ENCODE assay signal across 19 cellular contexts in the genomic region with DNA sequence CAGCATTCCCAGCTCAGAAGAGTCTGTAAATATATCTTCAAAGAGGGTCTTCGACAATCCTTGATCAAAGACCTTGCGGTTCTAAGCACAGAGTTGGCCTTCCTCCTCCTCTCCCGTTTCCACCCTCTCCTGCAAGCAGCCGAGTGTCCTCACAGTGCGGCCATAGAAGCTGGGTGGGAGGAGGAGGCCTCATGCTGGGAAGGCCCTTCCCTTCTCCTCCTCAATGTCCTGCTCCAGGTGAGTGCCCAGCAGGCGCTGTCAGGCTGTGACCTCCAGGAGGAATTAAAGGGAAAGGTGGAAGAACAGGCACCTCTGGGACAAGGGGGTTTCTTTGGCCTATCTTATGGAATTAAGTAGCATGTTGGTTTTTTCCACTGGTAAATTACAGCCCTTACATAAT.
DNase-seq lines count a peak whose midpoint lies in the region; ATAC-seq and TF ChIP-seq lines count a peak whose summit lies in the region.
"Had no signal": no experiment of that assay in that cellular context is flagged by ENCODE, and none has a peak within 500 bp of the region (broad histone marks: within the 10 kb centered on the region; RNA-seq: fewer than 3 reads in every experiment).

No MANE protein-coding gene starts in this region.

- H2BK12ac ChIP-seq in neuronal stem cell (ENCODE audit: low read length) = no peak overlapping the region

- H3K36me3 Mint-ChIP-seq in activated T-cell treated with anti-CD3 and anti-CD28 coated beads, Interleukin-2, amount 50 U/mL, for 72 hours (ENCODE audit: insufficient read depth in 2 of 2) = peaks cover 0 to 1% of the 10 kb centered on the region in 2 donors
- H3K36me3 Mint-ChIP-seq in activated T-helper 17 cell treated with anti-CD3 and anti-CD28 coated beads, Interleukin-2, amount 50 U/mL, for 72 hours (ENCODE audit: low read depth) = no peaks in the 10 kb centered on the region
- H3K36me3 Mint-ChIP-seq: CD14-positive monocyte; CD8-positive, alpha-beta memory T cell had no signal

- H3K4me1 ChIP-seq in IMR-90 (ENCODE audit: control insufficient read depth, insufficient read depth, low read length) (no peaks in the 10 kb centered on the region), neuronal stem cell (ENCODE audit: control insufficient read depth in 2 of 2, insufficient read depth in 1 of 2, low read depth in 1 of 2, low read length in 2 of 2) (peaks cover 0 to 2% of the 10 kb centered on the region in 2 donors)
- H3K4me1 ChIP-seq: BLaER1 had no signal

- no peaks in the 10 kb centered on the region for H4K20me1 ChIP-seq in IMR-90 (ENCODE audit: insufficient read depth, low read length)
- H4K20me1 ChIP-seq: BLaER1 had no signal

- in situ Hi-C loops in IMR-90 (cut with MboI; ENCODE audit: low sequenced_read_pairs) = no loop called here

- TF ChIP-seq CTCF in IMR-90 (conservative IDR thresholded peaks at IDR 0.05; ENCODE audit: low read depth, low read length) = no peak

- DNase-seq in NCI-H1092 treated with DMSO at 0.1 percent for 48 hours (lab: John Stamatoyannopoulos, UW) (peak; percentile 38), NCI-H1092 (lab: John Stamatoyannopoulos, UW) (no peak), IMR-90 (no peak), iPS-NIHi7 (ENCODE audit: extremely low spot score) (peak; percentile 19), neuronal stem cell (ENCODE audit: low spot score) (no peak), UCSD-AML1 (lab: John Stamatoyannopoulos, UW; ENCODE audit: unreplicated experiment) (no peak)
- no peak for DNase-seq in activated T-cell treated with anti-CD3 and anti-CD28 coated beads, Interleukin-2, amount 50 U/mL, for 72 hours
- DNase-seq: CD4-positive, alpha-beta T cell; CD8-positive, alpha-beta memory T cell; DMS 273 treated with DMSO at 0.1 percent for 48 hours; DMS79 treated with DMSO at 0.1 percent for 48 hours; GF-D8; H9 had no signal

- H3K4me1 Mint-ChIP-seq in activated T-cell treated with anti-CD3 and anti-CD28 coated beads, Interleukin-2, amount 50 U/mL, for 72 hours (ENCODE audit: low read depth) = no peaks in the 10 kb centered on the region
- H3K4me1 Mint-ChIP-seq in activated T-helper 17 cell treated with anti-CD3 and anti-CD28 coated beads, Interleukin-2, amount 50 U/mL, for 72 hours = no peaks in the 10 kb centered on the region
- H3K4me1 Mint-ChIP-seq: B cell; CD14-positive monocyte; CD8-positive, alpha-beta memory T cell had no signal

- no TSS peak for BruUV-seq in IMR-90 (replicated peaks; lab: Mats Ljungman, UMichigan)

- H3K4ac ChIP-seq in IMR-90 (ENCODE audit: low read depth, low read length) (no peak overlapping the region), neuronal stem cell (ENCODE audit: low read length) (no peak overlapping the region)

- no peak overlapping the region for H2BK20ac ChIP-seq in IMR-90 (ENCODE audit: low read depth, low read length)

- CTCF ChIA-PET in IMR-90 (lab: Yijun Ruan, JAX) = no interaction called here

- H3K9me1 ChIP-seq in IMR-90 (ENCODE audit: insufficient read depth, low read length) = 0 out of 2 replicates have a peak, but pooled peaks cover 3% of the 10 kb centered on the region

- H3K4me3 Mint-ChIP-seq in activated T-cell treated with anti-CD3 and anti-CD28 coated beads, Interleukin-2, amount 50 U/mL, for 72 hours = no peak overlapping the region
- no peak overlapping the region for H3K4me3 Mint-ChIP-seq in activated T-helper 17 cell treated with anti-CD3 and anti-CD28 coated beads, Interleukin-2, amount 50 U/mL, for 72 hours
- H3K4me3 Mint-ChIP-seq: B cell; CD14-positive monocyte; CD4-positive, alpha-beta T cell; CD8-positive, alpha-beta memory T cell; H9 had no signal

- no peak overlapping the region for H2AK9ac ChIP-seq in IMR-90 (replicated peaks; ENCODE audit: low read depth, low read length, poor library complexity)

- H3K27ac ChIP-seq in IMR-90 (ENCODE audit: insufficient read depth, low read length) = no peak overlapping the region
- H3K27ac ChIP-seq in neuronal stem cell (replicated peaks; ENCODE audit: low read length) = no peak overlapping the region
- H3K27ac ChIP-seq: 22Rv1, BLaER1 had no signal

- peaks cover 1% of the 10 kb centered on the region in 2 donors for H3K9me3 Mint-ChIP-seq in activated T-cell treated with anti-CD3 and anti-CD28 coated beads, Interleukin-2, amount 50 U/mL, for 72 hours
- no peaks in the 10 kb centered on the region for H3K9me3 Mint-ChIP-seq in activated T-helper 17 cell treated with anti-CD3 and anti-CD28 coated beads, Interleukin-2, amount 50 U/mL, for 72 hours
- H3K9me3 Mint-ChIP-seq: CD4-positive, alpha-beta T cell; H9 had no signal

- dilution Hi-C loops in IMR-90 (cut with HindIII; ENCODE audit: low sequenced_read_pairs, unreplicated experiment) = no loop called here

- no peak overlapping the region for H4K5ac ChIP-seq in IMR-90 (ENCODE audit: low read depth, low read length)

- no peak for TF ChIP-seq RAD21 in IMR-90 (IDR thresholded peaks at IDR 0.05; ENCODE audit: low read length)

- peak overlapping the region; percentile 16; the same call in 1 of the 2 replicates for H2AK5ac ChIP-seq in IMR-90 (ENCODE audit: low read depth, low read length)
- no peak overlapping the region for H2AK5ac ChIP-seq in neuronal stem cell (ENCODE audit: low read depth, low read length)

- no peaks in the 10 kb centered on the region for H3K36me3 ChIP-seq in IMR-90 (ENCODE audit: control insufficient read depth, insufficient read depth, low read length)
- H3K36me3 ChIP-seq in neuronal stem cell (replicated peaks in 1 of 2; ENCODE audit: control insufficient read depth in 2 of 2, insufficient read depth in 2 of 2, low read length in 2 of 2) = no peaks in the 10 kb centered on the region
- H3K36me3 ChIP-seq: BLaER1 had no signal

- H2BK5ac ChIP-seq in IMR-90 (ENCODE audit: low read depth, low read length, poor library complexity, severe bottlenecking) (no peak overlapping the region), neuronal stem cell (ENCODE audit: low read length) (no peak overlapping the region)

- no peak overlapping the region for H3K9ac ChIP-seq in IMR-90 (ENCODE audit: low read depth, low read length)
- H3K9ac ChIP-seq in neuronal stem cell (ENCODE audit: low read depth, low read length, poor library complexity) = no peak overlapping the region
- H3K9ac ChIP-seq: BLaER1 had no signal

- H3K27me3 ChIP-seq in IMR-90 (ENCODE audit: control insufficient read depth, insufficient read depth, low read length) (no peaks in the 10 kb centered on the region), neuronal stem cell (ENCODE audit: control insufficient read depth in 3 of 3, insufficient read depth in 3 of 3, low read depth in 1 of 3, low read length in 3 of 3) (no peaks in the 10 kb centered on the region)
- H3K27me3 ChIP-seq: BLaER1 had no signal

- no peaks in the 10 kb centered on the region for H3K27me3 Mint-ChIP-seq in activated T-cell treated with anti-CD3 and anti-CD28 coated beads, Interleukin-2, amount 50 U/mL, for 72 hours (ENCODE audit: low read depth)
- H3K27me3 Mint-ChIP-seq in activated T-helper 17 cell treated with anti-CD3 and anti-CD28 coated beads, Interleukin-2, amount 50 U/mL, for 72 hours = no peaks in the 10 kb centered on the region
- H3K27me3 Mint-ChIP-seq: B cell; CD4-positive, alpha-beta T cell; CD8-positive, alpha-beta memory T cell had no signal

- POLR2A ChIA-PET in IMR-90 (lab: Charles Lee; ENCODE audit: unreplicated experiment) = no interaction called here

- H3K27ac Mint-ChIP-seq in activated T-cell treated with anti-CD3 and anti-CD28 coated beads, Interleukin-2, amount 50 U/mL, for 72 hours = no peak overlapping the region
- H3K27ac Mint-ChIP-seq in activated T-helper 17 cell treated with anti-CD3 and anti-CD28 coated beads, Interleukin-2, amount 50 U/mL, for 72 hours = no peak overlapping the region
- H3K27ac Mint-ChIP-seq: B cell; CD14-positive monocyte; CD4-positive, alpha-beta T cell; CD8-positive, alpha-beta memory T cell had no signal

- intact Hi-C loops in IMR-90 (cut with micrococcal nuclease) = no loop called here

- H2BK120ac ChIP-seq in IMR-90 (ENCODE audit: low read depth, low read length) = no peak overlapping the region
- H2BK120ac ChIP-seq in neuronal stem cell (ENCODE audit: low read depth, low read length) = no peak overlapping the region

- no peak overlapping the region for H3K4me3 ChIP-seq in IMR-90 (ENCODE audit: insufficient read depth, low read depth, low read length)
- no peak overlapping the region for H3K4me3 ChIP-seq in neuronal stem cell (ENCODE audit: low read length in 2 of 2)
- H3K4me3 ChIP-seq: BLaER1 had no signal

- no CpG with 5 or more reads among the region's 6 CpGs for WGBS in IMR-90 (ENCODE audit: extremely low coverage in 2 of 2, insufficient read length in 1 of 2), 2 experiments
- WGBS in neuronal stem cell (ENCODE audit: extremely low coverage in 2 of 2, insufficient read length in 2 of 2, insufficient replicate concordance in 1 of 2), 2 donors = no CpG with 5 or more reads among the region's 6 CpGs

- H4K91ac ChIP-seq in IMR-90 (ENCODE audit: insufficient read depth, low read depth, low read length) (no peak overlapping the region), neuronal stem cell (ENCODE audit: low read depth, low read length, poor library complexity) (no peak overlapping the region)

- no peak for TF ChIP-seq POLR2A in IMR-90 (IDR thresholded peaks at IDR 0.05; ENCODE audit: low read depth, low read length)

- H3K14ac ChIP-seq in IMR-90 (replicated peaks; ENCODE audit: low read depth, low read length) (no peak overlapping the region), neuronal stem cell (ENCODE audit: low read length) (no peak overlapping the region)

- H3K23ac ChIP-seq in IMR-90 (ENCODE audit: low read depth, low read length) (no peak overlapping the region), neuronal stem cell (ENCODE audit: low read depth, low read length, poor library complexity) (no peak overlapping the region)

- H2AFZ ChIP-seq in IMR-90 (replicated peaks; ENCODE audit: low read length, poor library complexity) = peak overlapping the region; percentile 35
- H2AFZ ChIP-seq in neuronal stem cell (ENCODE audit: low read length) = no peak overlapping the region

- no peak overlapping the region for H4K8ac ChIP-seq in IMR-90 (ENCODE audit: low read depth in 2 of 2, low read length in 2 of 2)
- H4K8ac ChIP-seq in neuronal stem cell (ENCODE audit: low read depth, low read length) = no peak overlapping the region

- no peak for ATAC-seq in IMR-90 (ENCODE audit: low read depth)
- ATAC-seq in activated T-cell treated with anti-CD3 and anti-CD28 coated beads, Interleukin-2, amount 50 U/mL, for 72 hours (replicated peaks in 1 of 2) = no peak
- no peak for ATAC-seq in activated T-helper 17 cell treated with anti-CD3 and anti-CD28 coated beads, Interleukin-2, amount 50 U/mL, for 72 hours (replicated peaks)
- ATAC-seq: HCT116 had no signal

- H3K56ac ChIP-seq in IMR-90 (ENCODE audit: extremely low read depth, insufficient read depth, low read length) = no peak overlapping the region; the same call in 1 of the 2 replicates

- H3K9me3 ChIP-seq in IMR-90 (ENCODE audit: control insufficient read depth, insufficient read depth, low read length) (no peaks in the 10 kb centered on the region), neuronal stem cell (replicated peaks in 1 of 2; ENCODE audit: control insufficient read depth in 2 of 2, insufficient read depth in 1 of 2, low read depth in 1 of 2, low read length in 2 of 2) (no peaks in the 10 kb centered on the region)
- H3K9me3 ChIP-seq: BLaER1 had no signal

- no peak overlapping the region for H3K18ac ChIP-seq in IMR-90 (ENCODE audit: low read depth, low read length)
- H3K18ac ChIP-seq in neuronal stem cell (ENCODE audit: low read length) = peak overlapping the region; percentile 52

- peaks cover 15 to 17% of the 10 kb centered on the region in 2 experiments; a peak in 3 of 4 replicates for H3K79me1 ChIP-seq in IMR-90 (ENCODE audit: low read depth in 1 of 2, low read length in 2 of 2)
- H3K79me1 ChIP-seq in neuronal stem cell (ENCODE audit: low read depth, low read length) = no peaks in the 10 kb centered on the region

- H3K4me2 ChIP-seq in IMR-90 (ENCODE audit: low read depth, low read length) (no peak overlapping the region), neuronal stem cell (ENCODE audit: insufficient read depth, low read length, poor library complexity, severe bottlenecking) (no peak overlapping the region)
- H3K4me2 ChIP-seq: BLaER1 had no signal

- H2BK15ac ChIP-seq in IMR-90 (ENCODE audit: low read depth, low read length) (no peak overlapping the region), neuronal stem cell (ENCODE audit: low read length) (no peak overlapping the region)

Comparison
In these comparisons a context has a peak if more than half of its experiments do, and no peak if none do; other contexts are left out.
1. DNase-seq: peak in NCI-H1092 treated with DMSO at 0.1 percent for 48 hours (single experiment) and iPS-NIHi7 (single experiment); none in NCI-H1092 (single experiment), IMR-90 (single experiment), neuronal stem cell (single experiment), activated T-cell treated with anti-CD3 and anti-CD28 coated beads, Interleukin-2, amount 50 U/mL, for 72 hours (0 of 2) and UCSD-AML1 (single experiment).